In the genomic region with DNA sequence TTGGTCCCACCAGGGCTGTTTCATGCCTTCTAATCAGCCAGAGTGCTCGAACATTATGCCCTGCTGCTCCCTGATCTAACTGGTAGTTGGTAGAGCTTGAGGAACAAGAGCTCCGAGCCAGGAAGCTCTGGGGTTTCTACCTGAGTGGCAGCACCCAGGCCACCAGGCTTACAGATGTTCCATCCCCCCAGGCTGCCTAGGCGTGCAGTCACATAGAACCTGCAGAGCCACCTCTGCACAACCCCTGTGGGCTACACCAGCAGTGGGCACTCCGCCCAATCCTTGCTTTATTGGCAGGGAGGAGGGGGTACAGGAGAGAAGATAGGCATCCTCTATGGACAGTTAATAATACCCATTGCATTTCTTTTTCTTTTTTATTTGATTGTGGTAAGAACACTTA, we compare ENCODE assay signal across 9 cellular contexts. TPM values are rescaled to one million over a fixed set of nuclear protein-coding genes. Genes with fewer than 3 reads are reported as not detected.
A peak's percentile ranks its signal among the peaks of the same experiment; 100 is the strongest.
DNase-seq lines count a peak whose midpoint lies in the region; ATAC-seq and TF ChIP-seq lines count a peak whose summit lies in the region.
"Had no signal": no experiment of that assay in that cellular context is flagged by ENCODE, and none has a peak within 500 bp of the region (broad histone marks: within the 10 kb centered on the region; RNA-seq: fewer than 3 reads in every experiment).

No MANE protein-coding gene starts in this region.

- no peaks in the 10 kb centered on the region for H3K27me3 Mint-ChIP-seq in activated T-helper 17 cell treated with anti-CD3 and anti-CD28 coated beads, Interleukin-2, amount 50 U/mL, for 72 hours

- H3K4me2 ChIP-seq in osteoblast (ENCODE audit: insufficient read depth, low read length), result peak overlapping the region; percentile 77

- H3K36me3 ChIP-seq in osteoblast (ENCODE audit: insufficient read depth, low read length), result peaks cover 17% of the 10 kb centered on the region

- H3K4me1 ChIP-seq in osteoblast (ENCODE audit: insufficient read depth, low read length), result peaks cover 27% of the 10 kb centered on the region

- H3K4me3 ChIP-seq in osteoblast (ENCODE audit: insufficient read depth, low read length), result peak overlapping the region; percentile 29
- H3K4me3 ChIP-seq: pancreas had no signal

- peak; percentile 64 for ATAC-seq in GM18505 (IDR thresholded peaks at IDR 0.05; ENCODE audit: unreplicated experiment)
- ATAC-seq in HG02588 (IDR thresholded peaks at IDR 0.05; ENCODE audit: unreplicated experiment), result peak; percentile 57
- peak; percentile 46 for ATAC-seq in activated T-helper 17 cell treated with anti-CD3 and anti-CD28 coated beads, Interleukin-2, amount 50 U/mL, for 72 hours (replicated peaks)
- ATAC-seq in omental fat pad (ENCODE audit: low FRiP score), result no peak
- ATAC-seq in HG02852 (IDR thresholded peaks at IDR 0.05; ENCODE audit: unreplicated experiment), result no peak

- TF ChIP-seq POLR2A in GM18505 (IDR thresholded peaks at IDR 0.05; ENCODE audit: borderline replicate concordance, extremely low read depth, insufficient read depth, insufficient read length), result no peak

- no peaks in the 10 kb centered on the region for H3K9me3 ChIP-seq in osteoblast (ENCODE audit: low read depth, low read length)
- H3K9me3 ChIP-seq: pancreas had no signal

- H3K4me1 Mint-ChIP-seq in activated T-helper 17 cell treated with anti-CD3 and anti-CD28 coated beads, Interleukin-2, amount 50 U/mL, for 72 hours, result peaks cover 13% of the 10 kb centered on the region

- DNase-seq in osteoblast (ENCODE audit: insufficient read length, low spot score, missing footprints) (peak; percentile 8), omental fat pad (ENCODE audit: low spot score) (no peak), NCI-H526 (lab: John Stamatoyannopoulos, UW) (no peak), HCEC 1CT (no peak)
- DNase-seq: pancreas had no signal

- H3K27ac ChIP-seq in osteoblast (ENCODE audit: low read depth, low read length), result peak overlapping the region; percentile 94

- H3K36me3 Mint-ChIP-seq in activated T-helper 17 cell treated with anti-CD3 and anti-CD28 coated beads, Interleukin-2, amount 50 U/mL, for 72 hours (ENCODE audit: low read depth), result peaks cover 95% of the 10 kb centered on the region

- H3K27ac Mint-ChIP-seq in activated T-helper 17 cell treated with anti-CD3 and anti-CD28 coated beads, Interleukin-2, amount 50 U/mL, for 72 hours, result peak overlapping the region; percentile 20

- TF ChIP-seq CTCF in osteoblast (IDR thresholded peaks at IDR 0.05; ENCODE audit: extremely low read depth, low read depth, low read length), result no peak
- TF ChIP-seq CTCF in omental fat pad (IDR thresholded peaks at IDR 0.05), result no peak

- peak overlapping the region; percentile 37 for H2AFZ ChIP-seq in osteoblast (ENCODE audit: low read length)

- H3K4me3 Mint-ChIP-seq in activated T-helper 17 cell treated with anti-CD3 and anti-CD28 coated beads, Interleukin-2, amount 50 U/mL, for 72 hours, result peak overlapping the region; percentile 48

- H4K20me1 ChIP-seq in osteoblast (ENCODE audit: insufficient read depth, low read length), result peaks cover 3% of the 10 kb centered on the region

- H3K79me2 ChIP-seq in osteoblast (ENCODE audit: insufficient read depth, low read length), result no peaks in the 10 kb centered on the region

- H3K27me3 ChIP-seq in osteoblast (ENCODE audit: insufficient read depth, low read length), result no peaks in the 10 kb centered on the region
- H3K27me3 ChIP-seq: pancreas had no signal

- H3K9me3 Mint-ChIP-seq in activated T-helper 17 cell treated with anti-CD3 and anti-CD28 coated beads, Interleukin-2, amount 50 U/mL, for 72 hours, result no peaks in the 10 kb centered on the region

RNA-seq across cellular contexts. Expression of gene MAP3K8, which starts 21.8 kb away (rescaled TPM):
- 10 to 100 TPM; 33.7 to 58.6 TPM for total RNA-seq in activated T-helper 17 cell treated with anti-CD3 and anti-CD28 coated beads, Interleukin-2, amount 50 U/mL, for 72 hours
- total RNA-seq in osteoblast (10.3 and 14.5 TPM in 2 replicates), omental fat pad (100 to 1,000 TPM in 2 of 4 donors, 10 to 100 TPM in 2; 52.3 to 113 (median 78.9) TPM)

Comparison
In these comparisons a context has a peak if more than half of its experiments do, and no peak if none do; other contexts are left out.
1. ATAC-seq: peak in GM18505 (single experiment), HG02588 (single experiment) and activated T-helper 17 cell treated with anti-CD3 and anti-CD28 coated beads, Interleukin-2, amount 50 U/mL, for 72 hours (single experiment); none in omental fat pad (single experiment) and HG02852 (single experiment).